10 cellular contexts compared by ENCODE assay signal in genomic region chr10:75469018-75469616, GRCh38. TPM values are rescaled to one million over a fixed set of nuclear protein-coding genes. Genes with fewer than 3 reads are reported as not detected.
DNase-seq lines count a peak whose midpoint lies in the region; ATAC-seq and TF ChIP-seq lines count a peak whose summit lies in the region.
"Had no signal": no experiment of that assay in that cellular context is flagged by ENCODE, and none has a peak within 500 bp of the region (broad histone marks: within the 10 kb centered on the region; RNA-seq: fewer than 3 reads in every experiment).

No MANE protein-coding gene starts in this region.

- DNase-seq in AG09319 (ENCODE audit: extremely low read depth, low read depth) (peak; percentile 84), MV-4-11 (lab: John Stamatoyannopoulos, UW) (peak; percentile 99), dermis microvascular lymphatic vessel endothelial cell (ENCODE audit: low read depth in 2 of 2) (peak; percentile 66 to 76), myocyte (ENCODE audit: low read depth) (peak; percentile 53), H7 (no peak)
- no peak for DNase-seq in activated CD8-positive, alpha-beta T cell treated with anti-CD3 and anti-CD28 coated beads, Interleukin-2, amount 10 ng/mL, durations not matched to agents 7 days and 5 days
- DNase-seq: substantia nigra had no signal

- H3K36me3 ChIP-seq in H7 (replicated peaks; ENCODE audit: control insufficient read depth, insufficient read depth, low read length), result no peaks in the 10 kb centered on the region

- TF ChIP-seq CTCF in AG09319 (IDR thresholded peaks at IDR 0.05; ENCODE audit: low read depth, low read length), result no peak

- H3K9me3 Mint-ChIP-seq in activated CD8-positive, alpha-beta T cell treated with anti-CD3 and anti-CD28 coated beads, Interleukin-2, amount 10 ng/mL, durations not matched to agents 7 days and 5 days (ENCODE audit: insufficient read depth), result no peaks in the 10 kb centered on the region

- POLR2A ChIA-PET in activated CD8-positive, alpha-beta T cell treated with anti-CD3 and anti-CD28 coated beads, Interleukin-2, amount 10 ng/mL, durations not matched to agents 7 days and 5 days (lab: Charles Lee), result no interaction called here

- H3K27me3 ChIP-seq in H7 (ENCODE audit: control insufficient read depth, insufficient read depth, low read length), result peaks cover 3% of the 10 kb centered on the region

- no peaks in the 10 kb centered on the region for H3K36me3 Mint-ChIP-seq in activated CD8-positive, alpha-beta T cell treated with anti-CD3 and anti-CD28 coated beads, Interleukin-2, amount 10 ng/mL, durations not matched to agents 7 days and 5 days (ENCODE audit: low read depth)

- H3K4me3 Mint-ChIP-seq in activated CD8-positive, alpha-beta T cell treated with anti-CD3 and anti-CD28 coated beads, Interleukin-2, amount 10 ng/mL, durations not matched to agents 7 days and 5 days, result no peak overlapping the region

- no peak overlapping the region for H3K27ac Mint-ChIP-seq in activated CD8-positive, alpha-beta T cell treated with anti-CD3 and anti-CD28 coated beads, Interleukin-2, amount 10 ng/mL, durations not matched to agents 7 days and 5 days

- peaks cover 4% of the 10 kb centered on the region for H3K27me3 Mint-ChIP-seq in activated CD8-positive, alpha-beta T cell treated with anti-CD3 and anti-CD28 coated beads, Interleukin-2, amount 10 ng/mL, durations not matched to agents 7 days and 5 days (ENCODE audit: low read depth)

- CTCF ChIA-PET in activated CD8-positive, alpha-beta T cell treated with anti-CD3 and anti-CD28 coated beads, Interleukin-2, amount 10 ng/mL, durations not matched to agents 7 days and 5 days (lab: Charles Lee), result no interaction called here

- H3K4me3 ChIP-seq in H7 (ENCODE audit: insufficient read depth, low read depth, low read length), result no peak overlapping the region

- H3K4me1 Mint-ChIP-seq in activated CD8-positive, alpha-beta T cell treated with anti-CD3 and anti-CD28 coated beads, Interleukin-2, amount 10 ng/mL, durations not matched to agents 7 days and 5 days (ENCODE audit: low read depth), result no peaks in the 10 kb centered on the region

- ATAC-seq in activated CD8-positive, alpha-beta T cell treated with anti-CD3 and anti-CD28 coated beads, Interleukin-2, amount 10 ng/mL, durations not matched to agents 7 days and 5 days, result no peak
- no peak for ATAC-seq in HG03520 (IDR thresholded peaks at IDR 0.05; ENCODE audit: unreplicated experiment)
- no peak for ATAC-seq in HG03045 (IDR thresholded peaks at IDR 0.05; ENCODE audit: unreplicated experiment)

RNA-seq across cellular contexts. Expression of gene LRMDA, which starts 37.7 kb away (rescaled TPM):
- total RNA-seq in dermis microvascular lymphatic vessel endothelial cell, result 10.4 and 35.9 TPM in 2 replicates
- total RNA-seq in myocyte, result 2.5 TPM in 1 of 2 replicates, not detected in the other
- 0.45 TPM for polyA plus RNA-seq in myocyte (2012)
- not detected for total RNA-seq in activated CD8-positive, alpha-beta T cell treated with anti-CD3 and anti-CD28 coated beads, Interleukin-2, amount 10 ng/mL, durations not matched to agents 7 days and 5 days
- not detected in 2 replicates for total RNA-seq in H7 (2014; rRNA removed; shearing (Covaris generic))
- total RNA-seq: OCI-LY7 had no signal

Comparison
In these comparisons a context has a peak if more than half of its experiments do, and no peak if none do; other contexts are left out.
1. DNase-seq: peak in AG09319 (single experiment), MV-4-11 (single experiment), dermis microvascular lymphatic vessel endothelial cell (2 of 2) and myocyte (single experiment); none in activated CD8-positive, alpha-beta T cell treated with anti-CD3 and anti-CD28 coated beads, Interleukin-2, amount 10 ng/mL, durations not matched to agents 7 days and 5 days (single experiment) and H7 (single experiment).